ENCODE assay signal across 9 cellular contexts in the genomic region with DNA sequence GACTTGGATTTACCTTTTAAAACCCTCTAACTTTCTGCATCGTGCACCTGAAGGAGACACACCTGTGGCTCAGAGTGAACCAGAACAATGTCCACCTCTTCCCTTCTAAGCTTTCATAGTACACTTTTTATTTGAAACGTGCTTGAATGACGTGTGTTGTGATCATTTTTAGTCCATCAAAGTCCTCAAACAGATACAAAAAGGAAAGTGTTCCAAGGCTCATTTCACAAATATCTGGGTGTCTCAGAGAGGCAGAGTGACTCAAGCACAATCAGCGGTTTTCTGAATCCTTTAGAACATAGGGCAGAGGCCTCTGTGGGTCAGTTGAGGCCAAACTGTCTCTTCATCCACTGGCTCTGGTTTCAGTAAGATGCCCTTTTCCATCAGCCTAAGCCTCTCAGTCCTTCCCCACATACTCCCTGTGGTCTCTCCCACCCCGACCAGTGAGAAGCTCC. TPM values are rescaled to one million over a fixed set of nuclear protein-coding genes. Genes with fewer than 3 reads are reported as not detected.
DNase-seq lines count a peak whose midpoint lies in the region; ATAC-seq, FAIRE-seq and TF ChIP-seq lines count a peak whose summit lies in the region.
"Had no signal": no experiment of that assay in that cellular context is flagged by ENCODE, and none has a peak within 500 bp of the region (broad histone marks: within the 10 kb centered on the region; RNA-seq: fewer than 3 reads in every experiment).

No MANE protein-coding gene starts in this region.

- FAIRE-seq in pancreas (lab: Jason Lieb, UNC), result no peak

- 32 to 38% methylated on average over 5 of the region's 5 CpGs for WGBS in pancreas, 2 donors

- H3F3A ChIP-seq in MM.1S (ENCODE audit: insufficient read depth, low read length), result peaks cover 62% of the 10 kb centered on the region

- in situ Hi-C loops in G401 (cut with HindIII; ENCODE audit: low sequenced_read_pairs), result loop anchor here (10.0 to 25.0 kb wide), 3 partner anchors 117 to 574 kb away; a partner anchor contains a TSS

- no peaks in the 10 kb centered on the region for H3K36me3 ChIP-seq in MM.1S (replicated peaks; ENCODE audit: insufficient read depth, low read length)
- no peaks in the 10 kb centered on the region for H3K36me3 ChIP-seq in pancreas

- H3K9me3 ChIP-seq in MM.1S (replicated peaks; ENCODE audit: insufficient read depth, low read length), result no peaks in the 10 kb centered on the region
- H3K9me3 ChIP-seq in pancreas, result no peaks in the 10 kb centered on the region

- H3K9me2 ChIP-seq in MM.1S (replicated peaks; ENCODE audit: insufficient read depth, low read length), result no peaks in the 10 kb centered on the region

- no peaks in the 10 kb centered on the region for H4K20me1 ChIP-seq in MM.1S (ENCODE audit: insufficient read depth, low read length)

- peak overlapping the region; percentile 5; the same call in 1 of the 2 replicates for H2AFZ ChIP-seq in MM.1S (ENCODE audit: low read length)

- H3K9ac ChIP-seq in MM.1S (ENCODE audit: low read length), result peak overlapping the region; percentile 80

- TF ChIP-seq CTCF in MM.1S (IDR thresholded peaks at IDR 0.05; ENCODE audit: low read length) (no peak), pancreas (IDR thresholded peaks at IDR 0.05) (no peak)

- DNase-seq in AG20443 (ENCODE audit: low spot score), result peak; percentile 65
- peak; percentile 89 for DNase-seq in MM.1S
- DNase-seq in pancreas, result no peak
- no peak for DNase-seq in G401 (ENCODE audit: low spot score)
- no peak for DNase-seq in COLO829 (ENCODE audit: low spot score)
- DNase-seq in activated effector memory CD4-positive, alpha-beta T cell treated with anti-CD3 and anti-CD28 coated beads, Interleukin-2, amount 50 U/mL, for 16 hours, result no peak
- no peak for DNase-seq in foreskin melanocyte
- DNase-seq: T1000 had no signal

- peak overlapping the region; percentile 93 for H3K27ac ChIP-seq in MM.1S (ENCODE audit: low read length)
- H3K27ac ChIP-seq in pancreas, result peak overlapping the region; percentile 54 to 88 (median 79)

- intact Hi-C loops in pancreas (cut with DNase I), result loop anchor here in 2 of 3 donors (5.0 to 10.0 kb wide), 2 partner anchors 117 to 474 kb away; no protein-coding TSS in a partner anchor

- peak overlapping the region; percentile 46 for H3K4me2 ChIP-seq in MM.1S (ENCODE audit: low read depth, low read length)

- H3K27me3 ChIP-seq in MM.1S (replicated peaks; ENCODE audit: insufficient read depth, low read length), result no peaks in the 10 kb centered on the region
- H3K27me3 ChIP-seq in pancreas, result no peaks in the 10 kb centered on the region

- no peak overlapping the region for H3K4me3 ChIP-seq in MM.1S (ENCODE audit: low read length)
- H3K4me3 ChIP-seq in pancreas, result no peak overlapping the region

- no peaks in the 10 kb centered on the region for H3K79me2 ChIP-seq in MM.1S (ENCODE audit: low read length)

- H3K4me1 ChIP-seq in MM.1S (ENCODE audit: low read length) (peaks cover 70% of the 10 kb centered on the region), pancreas (peaks cover 28 to 57% (median 51%) of the 10 kb centered on the region in 3 donors)

- peak; percentile 6 for ATAC-seq in esophagus mucosa
- no peak for ATAC-seq in pancreas

RNA-seq across cellular contexts. Expression of a gene that starts 49.7 kb away (rescaled TPM):
- total RNA-seq in esophagus mucosa, result 102 TPM
- 100 to 1,000 TPM in 2 of 6 donors, 10 to 100 TPM in 4; 53.8 to 106 (median 91.9) TPM for total RNA-seq in pancreas
- polyA plus RNA-seq in pancreas, result 10 to 100 TPM; 37.7 to 52.9 TPM
- total RNA-seq in G401 (2014; rRNA removed; shearing (Covaris generic)), result 138 and 157 TPM in 2 replicates

Comparison
In these comparisons a context has a peak if more than half of its experiments do, and no peak if none do; other contexts are left out.
1. DNase-seq: peak in AG20443 (single experiment) and MM.1S (single experiment); none in pancreas (0 of 6), G401 (single experiment), COLO829 (single experiment), activated effector memory CD4-positive, alpha-beta T cell treated with anti-CD3 and anti-CD28 coated beads, Interleukin-2, amount 50 U/mL, for 16 hours (single experiment) and foreskin melanocyte (single experiment).